1 cellular context compared by ENCODE assay signal in genomic region chr20:2101057-2101934, GRCh38.
TF ChIP-seq lines count a peak whose summit lies in the region.

STK35 (plus strand) TSS chr20:2101827; CDS start chr20:2101882, 55 bp downstream.

TF ChIP-seq in HepG2, 621 proteins besides CTCF, POLR2A, EP300 and RAD21 (continued from another document and continues in another):
- TF ChIP-seq AHDC1 (CRISPR knock-in tag; IDR thresholded peaks at IDR 0.05; ENCODE audit: borderline replicate concordance) (peak; percentile 70; the same call in 1 of the 2 replicates), SMYD3 (CRISPR knock-in tag; IDR thresholded peaks at IDR 0.05) (peak; percentile 86), ZNF552 (CRISPR knock-in tag; IDR thresholded peaks at IDR 0.05; ENCODE audit: borderline replicate concordance) (no peak), ZHX2 (IDR thresholded peaks at IDR 0.05; ENCODE audit: low read depth) (no peak), ZHX2 (CRISPR knock-in tag; IDR thresholded peaks at IDR 0.05; ENCODE audit: borderline replicate concordance) (no peak), HINFP (CRISPR knock-in tag; IDR thresholded peaks at IDR 0.05; ENCODE audit: low read depth) (no peak), FOSL2 (CRISPR knock-in tag; IDR thresholded peaks at IDR 0.05) (no peak; the same call in 1 of the 2 replicates), HOXA3 (CRISPR knock-in tag; IDR thresholded peaks at IDR 0.05) (peak; percentile 78; the same call in 1 of the 2 replicates), ZUFSP (CRISPR knock-in tag; IDR thresholded peaks at IDR 0.05; ENCODE audit: borderline replicate concordance) (peak; percentile 96), ZBTB7B (CRISPR knock-in tag; IDR thresholded peaks at IDR 0.05) (no peak), HMGXB4 (CRISPR knock-in tag; IDR thresholded peaks at IDR 0.05; ENCODE audit: borderline replicate concordance in 1 of 2, low read depth in 1 of 2) (no peak; a peak in 1 of 4 replicates), THRA (CRISPR knock-in tag; IDR thresholded peaks at IDR 0.05; ENCODE audit: borderline replicate concordance) (no peak), POGK (CRISPR knock-in tag; conservative IDR thresholded peaks at IDR 0.05) (no peak), ZFP36 (IDR thresholded peaks at IDR 0.05; ENCODE audit: borderline replicate concordance, low read depth, low read length, partially characterized antibody) (no peak), ZNF124 (CRISPR knock-in tag; IDR thresholded peaks at IDR 0.05) (no peak), MYC (CRISPR knock-in tag; IDR thresholded peaks at IDR 0.05; ENCODE audit: borderline replicate concordance) (no peak), IRF2 (CRISPR knock-in tag; IDR thresholded peaks at IDR 0.05) (no peak), ZMYM2 (CRISPR knock-in tag; IDR thresholded peaks at IDR 0.05) (no peak), CERS6 (CRISPR knock-in tag; IDR thresholded peaks at IDR 0.05) (peak; percentile 84; the same call in 1 of the 2 replicates), ZNF331 (CRISPR knock-in tag; IDR thresholded peaks at IDR 0.05) (no peak), LBX2 (CRISPR knock-in tag; IDR thresholded peaks at IDR 0.05; ENCODE audit: borderline replicate concordance) (0 out of 2 replicates have a peak, but pooled peaks have one; percentile 31), ZFP62 (CRISPR knock-in tag; IDR thresholded peaks at IDR 0.05) (no peak), HCFC1 (IDR thresholded peaks at IDR 0.05; ENCODE audit: low read depth, low read length) (no peak), JUN (CRISPR knock-in tag; IDR thresholded peaks at IDR 0.05) (no peak), ZNF607 (CRISPR knock-in tag; IDR thresholded peaks at IDR 0.05; ENCODE audit: borderline replicate concordance) (no peak), ZBTB3 (CRISPR knock-in tag; IDR thresholded peaks at IDR 0.05; ENCODE audit: borderline replicate concordance, low read depth) (no peak; the same call in 1 of the 2 replicates), SIX4 (CRISPR knock-in tag; IDR thresholded peaks at IDR 0.05) (no peak), ZNF274 (CRISPR knock-in tag; IDR thresholded peaks at IDR 0.05) (no peak; the same call in 1 of the 2 replicates), HDAC1 (CRISPR knock-in tag; IDR thresholded peaks at IDR 0.05) (no peak; the same call in 1 of the 2 replicates), NPAS2 (CRISPR knock-in tag; IDR thresholded peaks at IDR 0.05; ENCODE audit: borderline replicate concordance) (no peak), KLF15 (CRISPR knock-in tag; IDR thresholded peaks at IDR 0.05; ENCODE audit: borderline replicate concordance) (no peak), ZNF367 (CRISPR knock-in tag; IDR thresholded peaks at IDR 0.05; ENCODE audit: borderline replicate concordance) (no peak; the same call in 1 of the 2 replicates), GMEB1 (CRISPR knock-in tag; IDR thresholded peaks at IDR 0.05; ENCODE audit: borderline replicate concordance) (peak; percentile 72; the same call in 1 of the 2 replicates)
